Comparison of ENCODE assay signal across 13 cellular contexts in the genomic region with DNA sequence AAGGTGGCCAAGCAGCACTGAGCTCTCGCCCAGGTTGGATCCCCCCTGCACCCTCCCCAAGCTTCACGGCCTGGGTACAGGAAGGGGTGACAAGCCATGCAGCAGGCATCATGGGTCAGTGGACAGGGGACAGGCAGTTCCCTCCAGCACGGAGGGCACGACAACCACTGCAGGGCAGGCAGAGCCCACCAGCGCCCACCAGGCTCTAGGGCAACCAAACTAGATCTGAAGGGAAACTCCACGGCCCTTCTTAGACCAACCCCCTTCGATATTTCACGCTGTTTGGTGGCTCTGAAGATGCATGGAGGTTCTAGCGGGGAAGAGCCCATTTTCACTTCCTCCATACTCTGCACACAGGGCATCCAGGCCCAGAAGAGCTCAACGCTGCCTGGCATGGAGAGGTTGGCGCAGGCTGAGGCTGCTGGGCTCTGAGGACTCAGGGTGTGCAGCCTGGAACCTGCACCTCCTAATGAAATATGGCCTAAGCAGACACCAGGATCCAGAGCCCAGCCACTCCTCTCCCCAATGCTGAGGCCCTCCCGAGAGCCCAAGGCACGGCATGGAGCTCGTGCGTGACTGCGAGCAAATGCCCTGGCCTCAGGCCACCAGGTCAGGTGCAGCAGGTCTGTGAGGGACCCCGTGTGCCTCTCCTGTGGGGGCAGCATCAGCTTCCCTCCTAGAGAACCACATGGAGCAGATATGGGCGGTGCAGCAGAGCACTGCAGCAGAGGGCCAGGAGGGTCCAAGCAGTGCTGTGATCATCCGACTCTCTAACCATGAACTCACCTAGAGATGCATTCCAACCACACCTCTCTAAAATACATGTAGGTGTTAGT. TPM values are rescaled to one million over a fixed set of nuclear protein-coding genes. Genes with fewer than 3 reads are reported as not detected.
A peak's percentile ranks its signal among the peaks of the same experiment; 100 is the strongest.
DNase-seq lines count a peak whose midpoint lies in the region; ATAC-seq, FAIRE-seq and TF ChIP-seq lines count a peak whose summit lies in the region.
"Had no signal": no experiment of that assay in that cellular context is flagged by ENCODE, and none has a peak within 500 bp of the region (broad histone marks: within the 10 kb centered on the region; RNA-seq: fewer than 3 reads in every experiment).

No MANE protein-coding gene starts in this region.

- H3K4me1 ChIP-seq in A673 (ENCODE audit: insufficient read depth, low read length, poor library complexity, severe bottlenecking): no peaks in the 10 kb centered on the region

- intact Hi-C loops in A673 (cut with micrococcal nuclease; ENCODE audit: unreplicated experiment): no loop called here

- CTCF ChIA-PET in A673 (lab: Charles Lee): no interaction called here

- POLR2A ChIA-PET in A673 (lab: Charles Lee; ENCODE audit: low non-redundant PET): no interaction called here

- TF ChIP-seq CTCF in A673 (conservative IDR thresholded peaks at IDR 0.05; ENCODE audit: low read depth, low read length) (no peak), foreskin fibroblast (IDR thresholded peaks at IDR 0.05; ENCODE audit: low read depth, low read length) (no peak)

- TF ChIP-seq POLR2A in GM12891 (IDR thresholded peaks at IDR 0.05; ENCODE audit: low read depth, low read length): 0 out of 2 replicates have a peak, but pooled peaks have one; percentile 58

- ATAC-seq in GM19395 (IDR thresholded peaks at IDR 0.05; ENCODE audit: unreplicated experiment): peak; percentile 52
- peak; percentile 60 for ATAC-seq in HG03571 (IDR thresholded peaks at IDR 0.05; ENCODE audit: unreplicated experiment)

- H3K4me3 ChIP-seq in A673 (ENCODE audit: low read depth, low read length, poor library complexity, severe bottlenecking) (no peak overlapping the region), foreskin fibroblast (ENCODE audit: low read depth in 1 of 2, low read length in 2 of 2) (no peak overlapping the region)
- H3K4me3 ChIP-seq: skin epidermis had no signal

- H3K27ac ChIP-seq in A673 (ENCODE audit: low read depth, low read length, poor library complexity, severe bottlenecking): no peak overlapping the region

- H3K36me3 ChIP-seq in A673 (ENCODE audit: insufficient read depth, low read length, poor library complexity, severe bottlenecking): peaks cover 17% of the 10 kb centered on the region

- no peaks in the 10 kb centered on the region for H3K27me3 ChIP-seq in A673 (replicated peaks; ENCODE audit: insufficient read depth, low read depth, low read length, poor library complexity)

- BruUV-seq in A673 (replicated peaks; lab: Mats Ljungman, UMichigan): no TSS peak

- DNase-seq in GM12891 (ENCODE audit: insufficient read length, low spot score): no peak
- DNase-seq in mesenteric fat pad (ENCODE audit: low spot score): peak; percentile 65
- no peak for DNase-seq in NCI-H82 (lab: John Stamatoyannopoulos, UW)
- no peak for DNase-seq in A673 (ENCODE audit: low spot score)
- no peak for DNase-seq in 8988T
- DNase-seq in foreskin fibroblast: no peak
- DNase-seq: DMS79 treated with DMSO at 0.1 percent for 48 hours, H9, IMR-90, mammary epithelial cell had no signal

- FAIRE-seq in GM12891 (lab: Jason Lieb, UNC): peak; percentile 95

- H3K9me3 ChIP-seq in A673 (ENCODE audit: low read depth, low read length, poor library complexity, severe bottlenecking): no peaks in the 10 kb centered on the region

TF ChIP-seq in GM12891, 5 proteins besides CTCF, POLR2A, EP300 and RAD21:
- TF ChIP-seq POU2F2 (IDR thresholded peaks at IDR 0.05; ENCODE audit: low read depth, low read length) (no peak), TAF1 (IDR thresholded peaks at IDR 0.05; ENCODE audit: low read depth, low read length) (peak; percentile 46; the same call in 1 of the 2 replicates), SPI1 (IDR thresholded peaks at IDR 0.05; ENCODE audit: low read depth, low read length) (peak; percentile 89), PAX5 (IDR thresholded peaks at IDR 0.05; ENCODE audit: insufficient read depth, low read length, severe bottlenecking) (no peak), POLR2AphosphoS5 (IDR thresholded peaks at IDR 0.05; ENCODE audit: low read depth, low read length) (peak; percentile 53)
TF ChIP-seq in GM12891: peak in this region for 3.

RNA-seq across cellular contexts. Expression of a gene that starts 8.7 kb away (rescaled TPM):
- polyA plus RNA-seq in GM12891 (2012; ENCODE audit: low read depth, missing spikeins): 43.3 TPM
- 23.6 TPM for total RNA-seq in mesenteric fat pad
- 39.4 and 39.8 TPM in 2 replicates for total RNA-seq in A673 (2021)

RNA-seq across cellular contexts. Expression of a gene that starts 38.4 kb away (rescaled TPM):
- 31.3 TPM for polyA plus RNA-seq in GM12891 (2012; ENCODE audit: low read depth, missing spikeins)
- total RNA-seq in mesenteric fat pad (6.4 TPM), A673 (2021) (59.4 and 74.3 TPM in 2 replicates)

RNA-seq across cellular contexts. Expression of a gene that starts 39.4 kb away (rescaled TPM):
- polyA plus RNA-seq in GM12891 (2012; ENCODE audit: low read depth, missing spikeins): 119 TPM
- total RNA-seq in mesenteric fat pad: 48.9 TPM
- total RNA-seq in A673 (2021): 70.7 and 76.5 TPM in 2 replicates
